8 cellular contexts compared by ENCODE assay signal in the genomic region with DNA sequence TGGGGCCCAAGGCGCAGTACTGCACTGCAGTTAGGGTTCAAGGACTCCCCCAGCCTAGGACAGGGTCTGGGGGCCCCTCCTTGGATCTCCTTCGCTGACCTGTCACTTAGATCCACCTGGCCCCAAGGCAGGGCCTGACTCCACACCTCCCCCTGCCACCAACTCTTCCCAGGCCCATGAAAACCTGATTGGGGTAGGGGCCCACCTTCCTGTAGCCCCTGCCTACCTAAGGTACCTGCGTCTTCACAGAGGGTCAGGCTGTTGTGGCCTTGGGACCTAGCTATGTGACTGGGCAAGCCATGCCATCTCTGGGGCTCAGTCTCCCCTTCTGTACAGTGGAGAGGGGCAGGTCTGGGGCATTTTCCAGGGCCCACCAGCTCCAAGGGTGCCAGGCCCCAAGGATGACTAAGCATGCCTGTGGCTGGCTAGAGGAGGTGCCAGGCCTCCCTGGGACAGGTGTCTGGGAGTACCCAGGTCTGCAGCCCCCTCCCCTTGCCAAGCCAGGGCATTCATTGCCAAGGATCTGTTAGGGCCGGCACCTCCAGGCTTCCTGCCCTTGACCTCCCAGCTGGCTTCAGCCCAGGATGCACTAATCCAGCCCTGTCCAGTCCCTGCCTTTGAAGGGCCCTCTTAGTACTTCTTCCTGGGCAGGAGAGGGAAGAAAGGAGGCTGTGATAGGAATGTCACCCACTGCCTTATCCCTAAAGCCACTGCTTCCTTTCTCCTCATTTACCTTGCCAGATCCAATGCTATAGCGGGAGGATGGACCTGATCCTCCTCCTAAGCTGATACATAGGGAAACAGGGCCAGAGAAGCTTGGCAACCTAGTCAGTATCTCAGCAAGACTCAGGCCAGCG. TPM values are rescaled to one million over a fixed set of nuclear protein-coding genes. Genes with fewer than 3 reads are reported as not detected.
DNase-seq lines count a peak whose midpoint lies in the region; ATAC-seq and TF ChIP-seq lines count a peak whose summit lies in the region.

No MANE protein-coding gene starts in this region.

- peak overlapping the region; percentile 66 for H3K27ac Mint-ChIP-seq in Calu3 (ENCODE audit: unreplicated experiment)
- peak overlapping the region; percentile 44 for H3K27ac Mint-ChIP-seq in osteocyte (ENCODE audit: unreplicated experiment)

- H3K9ac ChIP-seq in OCI-LY3 (ENCODE audit: low read length), result peak overlapping the region; percentile 95

- H3K4me1 Mint-ChIP-seq in Calu3 (ENCODE audit: low read depth, unreplicated experiment) (no peaks in the 10 kb centered on the region), osteocyte (ENCODE audit: unreplicated experiment) (peaks cover 10% of the 10 kb centered on the region)

- CTCF ChIA-PET in Calu3 (lab: Charles Lee), result interaction anchor here (0.6 kb wide), 1 partner anchor 108 kb away, joined by 7 read pairs; no protein-coding TSS in a partner anchor

- peaks cover 15% of the 10 kb centered on the region for H3K36me3 ChIP-seq in OCI-LY3 (replicated peaks; ENCODE audit: low read depth, low read length)

- H3K9me3 Mint-ChIP-seq in Calu3 (ENCODE audit: low read depth, unreplicated experiment) (no peaks in the 10 kb centered on the region), osteocyte (ENCODE audit: unreplicated experiment) (no peaks in the 10 kb centered on the region)

- H3K27me3 Mint-ChIP-seq in Calu3 (ENCODE audit: unreplicated experiment), result no peaks in the 10 kb centered on the region
- H3K27me3 Mint-ChIP-seq in osteocyte (ENCODE audit: unreplicated experiment), result no peaks in the 10 kb centered on the region

- H3K27ac ChIP-seq in OCI-LY3 (ENCODE audit: low read length), result no peak overlapping the region

- H3K9me3 ChIP-seq in OCI-LY3 (ENCODE audit: insufficient read depth, low read length), result no peaks in the 10 kb centered on the region

- H3K4me3 ChIP-seq in OCI-LY3 (ENCODE audit: low read length), result peak overlapping the region; percentile 95

- H3K4me3 Mint-ChIP-seq in Calu3 (ENCODE audit: low read depth, unreplicated experiment), result peak overlapping the region; percentile 86
- peak overlapping the region; percentile 74 for H3K4me3 Mint-ChIP-seq in osteocyte (ENCODE audit: unreplicated experiment)

- ATAC-seq in HG03520 (IDR thresholded peaks at IDR 0.05; ENCODE audit: unreplicated experiment), result no peak

- H3K4me2 ChIP-seq in OCI-LY3 (ENCODE audit: low read length), result peak overlapping the region; percentile 89

- H3K36me3 Mint-ChIP-seq in Calu3 (ENCODE audit: insufficient read depth, unreplicated experiment) (peaks cover 46% of the 10 kb centered on the region), osteocyte (ENCODE audit: unreplicated experiment) (peaks cover 3% of the 10 kb centered on the region)

- H3K4me1 ChIP-seq in OCI-LY3 (ENCODE audit: low read length), result peaks cover 19% of the 10 kb centered on the region

- H2AFZ ChIP-seq in OCI-LY3 (ENCODE audit: low read depth, low read length), result no peak overlapping the region

- BruUV-seq in Calu3 (replicated peaks; lab: Mats Ljungman, UMichigan), result no TSS peak

- intact Hi-C loops in Calu3 (cut with micrococcal nuclease; ENCODE audit: unreplicated experiment), result no loop called here

- H4K20me1 ChIP-seq in OCI-LY3 (ENCODE audit: insufficient read depth, low read length), result no peaks in the 10 kb centered on the region

- TF ChIP-seq CTCF in Calu3 (IDR thresholded peaks at IDR 0.05; ENCODE audit: unreplicated experiment), result no peak
- TF ChIP-seq CTCF in OCI-LY3 (IDR thresholded peaks at IDR 0.05; ENCODE audit: low read depth, low read length), result no peak
- TF ChIP-seq CTCF in osteocyte (IDR thresholded peaks at IDR 0.05), result no peak

- no peaks in the 10 kb centered on the region for H3K27me3 ChIP-seq in OCI-LY3 (ENCODE audit: low read depth, low read length)

- DNase-seq in Calu3 (no peak), epidermal melanocyte (ENCODE audit: insufficient read length, low spot score) (peak; percentile 10), osteocyte (ENCODE audit: extremely low spot score, unreplicated experiment) (no peak), KG1 (lab: John Stamatoyannopoulos, UW) (no peak), DMS114 treated with DMSO at 0.1 percent for 48 hours (lab: John Stamatoyannopoulos, UW; ENCODE audit: unreplicated experiment) (no peak)
- no peak for DNase-seq in stimulated activated CD4-positive, alpha-beta T cell treated with anti-CD3 and anti-CD28 coated beads, Interleukin-15, amount 100 ng/mL, for 24 hours

- peaks cover 14% of the 10 kb centered on the region for H3K79me2 ChIP-seq in OCI-LY3 (ENCODE audit: low read length)

RNA-seq across cellular contexts. Expression of gene LIMK1, which starts 1.3 kb away (rescaled TPM):
- total RNA-seq in Calu3 (2022), result 32.2 and 34.4 TPM in 2 replicates
- 19.8 and 20.3 TPM in 2 replicates for total RNA-seq in osteocyte

RNA-seq across cellular contexts. Expression of gene ELN, which starts 57.0 kb away (rescaled TPM):
- total RNA-seq in Calu3 (2022), result 0.39 and 0.42 TPM in 2 replicates
- 13.3 and 13.5 TPM in 2 replicates for total RNA-seq in osteocyte

Comparison
In these comparisons a context has a peak if more than half of its experiments do, and no peak if none do; other contexts are left out.
1. RNA of gene ELN, which starts 57.0 kb away (total RNA-seq): 13.3 to 13.5 TPM in osteocyte; 0.39 to 0.42 TPM in Calu3; every median in the first group is over 10 times any median in the second.